Comparison of ENCODE assay signal across 12 cellular contexts in genomic region chr2:46091004-46091403, GRCh38.
A peak's percentile ranks its signal among the peaks of the same experiment; 100 is the strongest.
DNase-seq lines count a peak whose midpoint lies in the region; ATAC-seq and TF ChIP-seq lines count a peak whose summit lies in the region.
"Had no signal": no experiment of that assay in that cellular context is flagged by ENCODE, and none has a peak within 500 bp of the region (broad histone marks: within the 10 kb centered on the region; RNA-seq: fewer than 3 reads in every experiment).

No MANE protein-coding gene starts in this region.

- H3K9me3 ChIP-seq in OCI-LY3 (ENCODE audit: insufficient read depth, low read length) (no peaks in the 10 kb centered on the region), endodermal cell (ENCODE audit: control insufficient read depth, low read length) (peaks cover 6% of the 10 kb centered on the region), left lung (no peaks in the 10 kb centered on the region)

- no peak overlapping the region for H3K4me3 ChIP-seq in OCI-LY3 (ENCODE audit: low read length)
- H3K4me3 ChIP-seq in endodermal cell (ENCODE audit: low read length): no peak overlapping the region
- H3K4me3 ChIP-seq in left lung: no peak overlapping the region

- peaks cover 4% of the 10 kb centered on the region for H3K27me3 Mint-ChIP-seq in endodermal cell (ENCODE audit: insufficient read depth)
- H3K27me3 Mint-ChIP-seq in natural killer cell treated with Interleukin-12 subunit alpha and Interleukin-12 subunit beta and Interleukin-15 and Interleukin-18, amount 100 ng/mL, for 72 hours: no peaks in the 10 kb centered on the region
- H3K27me3 Mint-ChIP-seq: activated naive CD8-positive, alpha-beta T cell treated with anti-CD3 and anti-CD28 coated beads, Interleukin-2, amount 10 ng/mL, durations not matched to agents 7 days and 5 days had no signal

- no peak overlapping the region for H2AFZ ChIP-seq in OCI-LY3 (ENCODE audit: low read depth, low read length)

- intact Hi-C loops in left lung (cut with DNase I): no loop called here

- ATAC-seq in left lung (peak; percentile 62), GM18868 (IDR thresholded peaks at IDR 0.05; ENCODE audit: unreplicated experiment) (no peak)
- no peak for ATAC-seq in natural killer cell treated with Interleukin-12 subunit alpha and Interleukin-12 subunit beta and Interleukin-15 and Interleukin-18, amount 100 ng/mL, for 72 hours

- peaks cover 8% of the 10 kb centered on the region for H3K9me3 Mint-ChIP-seq in endodermal cell
- no peaks in the 10 kb centered on the region for H3K9me3 Mint-ChIP-seq in natural killer cell treated with Interleukin-12 subunit alpha and Interleukin-12 subunit beta and Interleukin-15 and Interleukin-18, amount 100 ng/mL, for 72 hours

- no peak for DNase-seq in AG09319 (ENCODE audit: extremely low read depth, low read depth)
- peak; percentile 61 for DNase-seq in endodermal cell
- no peak for DNase-seq in left lung
- no peak for DNase-seq in central memory CD4-positive, alpha-beta T cell
- no peak for DNase-seq in natural killer cell treated with Interleukin-12 subunit alpha and Interleukin-12 subunit beta and Interleukin-15 and Interleukin-18, amount 100 ng/mL, for 72 hours (ENCODE audit: low spot score)
- DNase-seq in NCI-H526 (lab: John Stamatoyannopoulos, UW): no peak
- DNase-seq: activated naive CD8-positive, alpha-beta T cell treated with anti-CD3 and anti-CD28 coated beads, Interleukin-2, amount 10 ng/mL, durations not matched to agents 7 days and 5 days; activated T-cell treated with anti-CD3 and anti-CD28 coated beads for 4 hours; midbrain; OCI-M1 had no signal

- no peaks in the 10 kb centered on the region for H4K20me1 ChIP-seq in OCI-LY3 (ENCODE audit: insufficient read depth, low read length)

- H3K27ac ChIP-seq in OCI-LY3 (ENCODE audit: low read length): no peak overlapping the region
- no peak overlapping the region for H3K27ac ChIP-seq in endodermal cell (ENCODE audit: low read depth, low read length)
- H3K27ac ChIP-seq in left lung: peak overlapping the region in 1 of 2 donors; percentile 1

- H3K9ac ChIP-seq in OCI-LY3 (ENCODE audit: low read length) (no peak overlapping the region), endodermal cell (ENCODE audit: extremely low read depth, low read length, poor library complexity, severe bottlenecking) (no peak overlapping the region)

- H3K4me3 Mint-ChIP-seq in endodermal cell: no peak overlapping the region
- no peak overlapping the region for H3K4me3 Mint-ChIP-seq in natural killer cell treated with Interleukin-12 subunit alpha and Interleukin-12 subunit beta and Interleukin-15 and Interleukin-18, amount 100 ng/mL, for 72 hours
- H3K4me3 Mint-ChIP-seq: activated naive CD8-positive, alpha-beta T cell treated with anti-CD3 and anti-CD28 coated beads, Interleukin-2, amount 10 ng/mL, durations not matched to agents 7 days and 5 days had no signal

- no peaks in the 10 kb centered on the region for H3K36me3 Mint-ChIP-seq in endodermal cell (ENCODE audit: low read depth)
- peaks cover 20% of the 10 kb centered on the region for H3K36me3 Mint-ChIP-seq in natural killer cell treated with Interleukin-12 subunit alpha and Interleukin-12 subunit beta and Interleukin-15 and Interleukin-18, amount 100 ng/mL, for 72 hours

- no peaks in the 10 kb centered on the region for H3K36me3 ChIP-seq in OCI-LY3 (replicated peaks; ENCODE audit: low read depth, low read length)
- H3K36me3 ChIP-seq in endodermal cell (ENCODE audit: control insufficient read depth, insufficient read depth, low read length): no peaks in the 10 kb centered on the region
- peaks cover 0 to 31% of the 10 kb centered on the region in 2 donors for H3K36me3 ChIP-seq in left lung

- peaks cover 10% of the 10 kb centered on the region; the same call in 1 of the 2 replicates for H3K27me3 ChIP-seq in OCI-LY3 (ENCODE audit: low read depth, low read length)
- no peaks in the 10 kb centered on the region for H3K27me3 ChIP-seq in endodermal cell (ENCODE audit: control insufficient read depth, insufficient read depth, low read length, poor library complexity, severe bottlenecking)
- no peaks in the 10 kb centered on the region for H3K27me3 ChIP-seq in left lung

- TF ChIP-seq CTCF in AG09319 (IDR thresholded peaks at IDR 0.05; ENCODE audit: low read depth, low read length) (peak; percentile 13; the same call in 1 of the 2 replicates), OCI-LY3 (IDR thresholded peaks at IDR 0.05; ENCODE audit: low read depth, low read length) (peak; percentile 20), endodermal cell (conservative IDR thresholded peaks at IDR 0.05) (peak; percentile 67), left lung (IDR thresholded peaks at IDR 0.05) (no peak)

- no peaks in the 10 kb centered on the region for H3K79me2 ChIP-seq in OCI-LY3 (ENCODE audit: low read length)

- H3K4me2 ChIP-seq in OCI-LY3 (ENCODE audit: low read length): no peak overlapping the region

- WGBS in endodermal cell (ENCODE audit: insufficient coverage in 1 of 2, insufficient read length in 1 of 2), 2 experiments: 75% methylated on average over 2 of the region's 3 CpGs; no CpG with 5 or more reads in 1 of the 2 experiments

- no peaks in the 10 kb centered on the region for H3K4me1 Mint-ChIP-seq in endodermal cell
- H3K4me1 Mint-ChIP-seq in natural killer cell treated with Interleukin-12 subunit alpha and Interleukin-12 subunit beta and Interleukin-15 and Interleukin-18, amount 100 ng/mL, for 72 hours (ENCODE audit: low read depth in 2 of 2): no peaks in the 10 kb centered on the region

- H3K4me1 ChIP-seq in OCI-LY3 (ENCODE audit: low read length): peaks cover 6% of the 10 kb centered on the region
- H3K4me1 ChIP-seq in endodermal cell (ENCODE audit: control insufficient read depth, insufficient read depth, low read length): no peaks in the 10 kb centered on the region
- peaks cover 3 to 16% of the 10 kb centered on the region in 2 donors for H3K4me1 ChIP-seq in left lung

- H3K27ac Mint-ChIP-seq in endodermal cell: no peak overlapping the region
- H3K27ac Mint-ChIP-seq in natural killer cell treated with Interleukin-12 subunit alpha and Interleukin-12 subunit beta and Interleukin-15 and Interleukin-18, amount 100 ng/mL, for 72 hours: no peak overlapping the region
- H3K27ac Mint-ChIP-seq: activated naive CD8-positive, alpha-beta T cell treated with anti-CD3 and anti-CD28 coated beads, Interleukin-2, amount 10 ng/mL, durations not matched to agents 7 days and 5 days had no signal

Comparison
In these comparisons a context has a peak if more than half of its experiments do, and no peak if none do; other contexts are left out.
1. CTCF ChIP-seq: peak in AG09319 (single experiment), OCI-LY3 (single experiment) and endodermal cell (single experiment); none in left lung (0 of 2).